In the genomic region with DNA sequence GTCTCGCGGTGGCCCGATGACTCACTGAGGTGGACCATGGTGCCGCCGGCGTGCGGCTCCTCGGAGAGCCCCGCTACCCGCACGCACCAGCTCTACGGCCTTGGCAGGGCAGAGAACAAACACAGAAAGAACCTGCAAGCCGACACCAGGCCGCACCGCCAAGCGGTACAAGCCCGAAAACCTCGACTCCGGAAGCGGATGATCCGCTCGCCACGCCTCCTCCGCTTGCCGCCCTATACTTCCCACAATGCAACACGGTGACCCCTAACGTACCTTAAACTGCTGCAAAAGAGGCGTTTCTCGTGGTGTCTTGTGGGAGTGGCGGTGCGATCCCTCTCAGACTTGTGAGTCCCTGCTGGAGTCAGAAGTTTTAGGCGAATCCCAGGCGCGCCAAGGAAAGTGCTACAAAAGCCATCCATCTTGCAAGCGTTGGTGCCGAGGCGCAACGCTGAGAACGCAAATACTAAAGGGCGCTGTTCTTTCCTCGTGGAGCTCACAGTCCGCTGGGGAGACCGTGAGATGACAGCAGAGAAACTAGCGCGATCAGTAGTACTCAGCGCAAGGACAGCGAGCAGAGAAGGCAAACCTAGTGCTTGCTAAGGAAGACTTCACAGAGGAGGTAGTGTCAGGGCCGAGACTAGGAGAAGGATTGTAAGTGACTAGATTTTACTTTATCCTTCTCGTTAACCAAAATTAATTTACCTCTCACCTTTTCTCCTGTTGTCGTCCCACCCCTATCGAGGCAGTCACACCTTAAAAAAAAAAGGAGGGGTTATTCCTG, we compare ENCODE assay signal across 8 cellular contexts. TPM values are rescaled to one million over a fixed set of nuclear protein-coding genes. Genes with fewer than 3 reads are reported as not detected.
A peak's percentile ranks its signal among the peaks of the same experiment; 100 is the strongest.
DNase-seq lines count a peak whose midpoint lies in the region; ATAC-seq and TF ChIP-seq lines count a peak whose summit lies in the region.

Gene MRPS16 (minus strand): TSS at position 200 of the 781 bp plus-strand sequence. CDS start 162 bp downstream, at position 38.

- TF ChIP-seq CTCF in DOHH2 (IDR thresholded peaks at IDR 0.05; ENCODE audit: low read depth, low read length, poor library complexity, severe bottlenecking) (no peak), GM23338 (conservative IDR thresholded peaks at IDR 0.05; ENCODE audit: low read depth in 2 of 2) (no peak; a peak in 1 of 4 replicates), LNCaP clone FGC (IDR thresholded peaks at IDR 0.05; ENCODE audit: control insufficient read depth, extremely low read depth, insufficient read depth) (no peak), RWPE1 (conservative IDR thresholded peaks at IDR 0.05; ENCODE audit: low read depth) (no peak), fibroblast of mammary gland (conservative IDR thresholded peaks at IDR 0.05; ENCODE audit: control insufficient read depth, insufficient read depth, low read depth, low read length) (no peak)

- H3K27me3 ChIP-seq in DOHH2 (ENCODE audit: control insufficient read depth, low read length) (no peaks in the 10 kb centered on the region), GM23338 (ENCODE audit: insufficient read depth) (no peaks in the 10 kb centered on the region)

- H3K27ac ChIP-seq in DOHH2 (ENCODE audit: low read depth, low read length): peak within 1 kb of the TSS; percentile 62
- peak within 1 kb of the TSS; percentile 96 for H3K27ac ChIP-seq in GM23338 (ENCODE audit: low read depth)
- H3K27ac ChIP-seq in RWPE1: peak within 1 kb of the TSS; percentile 91

- CTCF ChIA-PET in RWPE1 (lab: Yijun Ruan, JAX): interaction anchor here (0.6 kb wide), 1 partner anchor 41 kb away, joined by 3 read pairs; no protein-coding TSS in a partner anchor

- POLR2A ChIA-PET in RWPE1 (lab: Yijun Ruan, JAX; ENCODE audit: low non-redundant PET): interaction anchor here (0.6 to 1.0 kb wide), 2 partner anchors 10 to 17 kb away, joined by 3 to 5 read pairs; no protein-coding TSS in a partner anchor
- POLR2A ChIA-PET in naive thymus-derived CD8-positive, alpha-beta T cell (lab: Charles Lee): interaction anchor here (0.8 to 1.7 kb wide), 8 partner anchors 12 to 533 kb away, joined by 3 to 5 read pairs (median 4); partner anchors contain the start of genes CFAP70 and PPP3CB

- H3K4me1 ChIP-seq in DOHH2 (ENCODE audit: control insufficient read depth, low read length) (peaks cover 44% of the 10 kb centered on the region), GM23338 (ENCODE audit: insufficient read depth) (peaks cover 17% of the 10 kb centered on the region)

- H3K4me2 ChIP-seq in DOHH2 (ENCODE audit: low read length): peak within 1 kb of the TSS; percentile 97
- peak within 1 kb of the TSS; percentile 96 for H3K4me2 ChIP-seq in GM23338

- H3K36me3 Mint-ChIP-seq in GM23338 (ENCODE audit: low read depth): peaks cover 38% of the 10 kb centered on the region
- peaks cover 52% of the 10 kb centered on the region for H3K36me3 Mint-ChIP-seq in activated T-helper 17 cell treated with anti-CD3 and anti-CD28 coated beads, Interleukin-2, amount 50 U/mL, for 72 hours (ENCODE audit: low read depth)
- peaks cover 0 to 23% (median 11%) of the 10 kb centered on the region in 3 donors for H3K36me3 Mint-ChIP-seq in naive thymus-derived CD8-positive, alpha-beta T cell

- H3K4me3 ChIP-seq in DOHH2 (ENCODE audit: low read length) (peak within 1 kb of the TSS; percentile 83), GM23338 (peak within 1 kb of the TSS; percentile 78), LNCaP clone FGC (ENCODE audit: low read depth, low read length) (peak within 1 kb of the TSS; percentile 87), fibroblast of mammary gland (ENCODE audit: control insufficient read depth, low read depth, low read length) (peak within 1 kb of the TSS; percentile 89)

- H3K9me3 ChIP-seq in DOHH2 (ENCODE audit: control insufficient read depth, insufficient read depth, low read length): no peaks in the 10 kb centered on the region

- H3F3A ChIP-seq in DOHH2 (ENCODE audit: control insufficient read depth, insufficient read depth): peaks cover 22% of the 10 kb centered on the region
- peaks cover 15% of the 10 kb centered on the region for H3F3A ChIP-seq in GM23338 (replicated peaks; ENCODE audit: low read depth)

- peak within 1 kb of the TSS; percentile 66; the same call in 1 of the 2 replicates for H2AFZ ChIP-seq in GM23338

- H3K36me3 ChIP-seq in DOHH2 (ENCODE audit: control insufficient read depth, low read length) (peaks cover 53% of the 10 kb centered on the region), GM23338 (ENCODE audit: insufficient read depth) (peaks cover 21% of the 10 kb centered on the region)

- peaks cover 9% of the 10 kb centered on the region; the same call in 2 of the 3 replicates for H3K4me1 Mint-ChIP-seq in GM23338
- H3K4me1 Mint-ChIP-seq in activated T-helper 17 cell treated with anti-CD3 and anti-CD28 coated beads, Interleukin-2, amount 50 U/mL, for 72 hours: peaks cover 17% of the 10 kb centered on the region
- H3K4me1 Mint-ChIP-seq in naive thymus-derived CD8-positive, alpha-beta T cell: peaks cover 6 to 50% (median 35%) of the 10 kb centered on the region in 4 donors

- H4K20me1 ChIP-seq in DOHH2 (ENCODE audit: control insufficient read depth, insufficient read depth, low read depth, low read length) (no peaks in the 10 kb centered on the region), GM23338 (replicated peaks; ENCODE audit: insufficient read depth) (no peaks in the 10 kb centered on the region)

- H3K27ac Mint-ChIP-seq in GM23338: peak within 1 kb of the TSS; percentile 99
- peak within 1 kb of the TSS; percentile 94 for H3K27ac Mint-ChIP-seq in activated T-helper 17 cell treated with anti-CD3 and anti-CD28 coated beads, Interleukin-2, amount 50 U/mL, for 72 hours
- peak within 1 kb of the TSS; percentile 92 to 99 (median 96) for H3K27ac Mint-ChIP-seq in naive thymus-derived CD8-positive, alpha-beta T cell

- H3K79me2 ChIP-seq in DOHH2 (ENCODE audit: control insufficient read depth, low read length) (peaks cover 68% of the 10 kb centered on the region), GM23338 (replicated peaks; ENCODE audit: insufficient read depth) (peaks cover 55% of the 10 kb centered on the region)

- H3K4me3 Mint-ChIP-seq in GM23338: peak within 1 kb of the TSS; percentile 99
- peak within 1 kb of the TSS; percentile 96 for H3K4me3 Mint-ChIP-seq in activated T-helper 17 cell treated with anti-CD3 and anti-CD28 coated beads, Interleukin-2, amount 50 U/mL, for 72 hours
- H3K4me3 Mint-ChIP-seq in naive thymus-derived CD8-positive, alpha-beta T cell: peak within 1 kb of the TSS; percentile 92 to 100 (median 98)

- ATAC-seq in GM23338: peak; percentile 86
- peak; percentile 94 for ATAC-seq in activated T-helper 17 cell treated with anti-CD3 and anti-CD28 coated beads, Interleukin-2, amount 50 U/mL, for 72 hours (replicated peaks)
- peak; percentile 83 to 90 for ATAC-seq in naive thymus-derived CD8-positive, alpha-beta T cell

- peak; percentile 99 for DNase-seq in GM23338 (ENCODE audit: low spot score)
- DNase-seq in LNCaP clone FGC (ENCODE audit: low read depth): peak; percentile 97
- DNase-seq in RWPE1 (ENCODE audit: low spot score): peak; percentile 93
- DNase-seq in fibroblast of mammary gland (ENCODE audit: low read depth): peak; percentile 97
- peak; percentile 82 to 95 (median 93) for DNase-seq in naive thymus-derived CD8-positive, alpha-beta T cell
- peak; percentile 88 to 93 (median 93) for DNase-seq in stimulated activated naive CD4-positive, alpha-beta T cell (lab: John Stamatoyannopoulos, UW)

- H3K9me2 ChIP-seq in DOHH2 (replicated peaks; ENCODE audit: control insufficient read depth, low read length) (no peaks in the 10 kb centered on the region), GM23338 (ENCODE audit: insufficient read depth) (no peaks in the 10 kb centered on the region)

- no peaks in the 10 kb centered on the region for H3K9me3 Mint-ChIP-seq in GM23338
- no peaks in the 10 kb centered on the region for H3K9me3 Mint-ChIP-seq in activated T-helper 17 cell treated with anti-CD3 and anti-CD28 coated beads, Interleukin-2, amount 50 U/mL, for 72 hours
- H3K9me3 Mint-ChIP-seq in naive thymus-derived CD8-positive, alpha-beta T cell: no peaks in the 10 kb centered on the region

- H3K27me3 Mint-ChIP-seq in GM23338 (ENCODE audit: insufficient read depth, low read depth, poor library complexity): peaks cover 7% of the 10 kb centered on the region
- no peaks in the 10 kb centered on the region for H3K27me3 Mint-ChIP-seq in activated T-helper 17 cell treated with anti-CD3 and anti-CD28 coated beads, Interleukin-2, amount 50 U/mL, for 72 hours
- no peaks in the 10 kb centered on the region for H3K27me3 Mint-ChIP-seq in naive thymus-derived CD8-positive, alpha-beta T cell

RNA-seq across cellular contexts. Expression of gene MRPS16, which starts in this region (rescaled TPM):
- 83.2 and 90.0 TPM in 2 replicates for total RNA-seq in GM23338 (2014; rRNA removed; shearing (Covaris generic))
- 166 and 173 TPM in 2 replicates for polyA plus RNA-seq in GM23338 (2016; fragmentation: Nextera tagmentation; extraction: Ambion mirVana)
- total RNA-seq in activated T-helper 17 cell treated with anti-CD3 and anti-CD28 coated beads, Interleukin-2, amount 50 U/mL, for 72 hours: 100 to 1,000 TPM in 1 of 2 donors, 10 to 100 TPM in 1; 69.5 to 112 TPM
- total RNA-seq in naive thymus-derived CD8-positive, alpha-beta T cell: 10 to 100 TPM; 51.3 to 54.3 TPM
- 100 to 1,000 TPM in 1 of 3 donors, 10 to 100 TPM in 2; 91.1 to 117 (median 92.4) TPM for polyA plus RNA-seq in naive thymus-derived CD8-positive, alpha-beta T cell

Comparison
In these comparisons a context has a peak if more than half of its experiments do, and no peak if none do; other contexts are left out.
1. Peak in every context shown above with its lines: DNase-seq, ATAC-seq, H3K4me3 ChIP-seq and H3K27ac ChIP-seq.